20 cellular contexts compared by ENCODE assay signal in the genomic region with DNA sequence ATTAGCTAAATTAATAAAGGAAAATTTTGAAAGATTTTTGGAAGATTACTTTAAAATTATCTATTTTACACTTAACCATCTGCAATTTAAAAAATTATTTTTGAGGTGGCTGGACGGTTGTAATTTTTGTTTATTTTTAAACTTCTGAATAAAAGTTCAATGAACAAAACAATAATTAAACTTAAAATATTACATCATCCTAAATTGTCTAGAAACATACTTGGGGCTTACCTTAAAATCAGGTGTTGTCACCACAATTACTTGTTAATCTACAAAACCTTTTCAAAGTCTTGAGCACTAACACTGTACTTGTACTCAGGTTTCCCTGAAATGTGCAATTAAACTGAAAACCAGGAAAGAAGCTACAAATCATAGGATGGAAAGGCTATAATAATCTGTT.
"Had no signal": no experiment of that assay in that cellular context is flagged by ENCODE, and none has a peak within 500 bp of the region (broad histone marks: within the 10 kb centered on the region; RNA-seq: fewer than 3 reads in every experiment).

No MANE protein-coding gene starts in this region.

- DNase-seq: natural killer cell; occipital lobe; ovary; posterior cingulate gyrus; psoas muscle; right cardiac atrium; right lobe of liver; sigmoid colon; small intestine; stimulated activated CD4-positive, alpha-beta T cell treated with anti-CD3 and anti-CD28 coated beads, Interleukin-15, amount 100 ng/mL, for 24 hours; stimulated activated CD4-positive, alpha-beta T cell treated with anti-CD3 and anti-CD28 coated beads, Interleukin-2, amount 100 ng/mL, for 24 hours; stimulated activated CD4-positive, alpha-beta T cell treated with anti-CD3 and anti-CD28 coated beads, Interleukin-2, amount 100 ng/mL, for 48 hours; stimulated activated CD4-positive, alpha-beta T cell treated with anti-CD3 and anti-CD28 coated beads, Interleukin-4, amount 100 ng/mL, for 24 hours; stimulated activated naive B cell treated with anti-CD40 and anti-IgM and Interleukin-4, amounts not matched to agents 10 μg/mL and 1 μg/mL and 100 μg/mL, for 72 hours; stimulated activated naive CD4-positive, alpha-beta T cell treated with Interleukin-2 at 50 U/mL for 16 hours; stomach; thyroid gland; trophoblast cell; upper lobe of left lung had no signal

- ATAC-seq: natural killer cell; psoas muscle; right cardiac atrium; right lobe of liver; stimulated activated effector memory CD8-positive, alpha-beta T cell treated with anti-CD3 and anti-CD28 coated beads, Interleukin-12 subunit alpha, Interleukin-12 subunit beta, amount 100 ng/mL, for 72 hours; stimulated activated naive B cell treated with anti-CD40 and anti-IgM and Interleukin-4, amounts not matched to agents 10 μg/mL and 1 μg/mL and 100 μg/mL, for 72 hours had no signal
